Comparison of ENCODE assay signal across 21 cellular contexts in genomic region chr1:204188959-204189639, GRCh38. TPM values are rescaled to one million over a fixed set of nuclear protein-coding genes. Genes with fewer than 3 reads are reported as not detected.
DNase-seq lines count a peak whose midpoint lies in the region; ATAC-seq, FAIRE-seq and TF ChIP-seq lines count a peak whose summit lies in the region.
"Had no signal": no experiment of that assay in that cellular context is flagged by ENCODE, and none has a peak within 500 bp of the region (broad histone marks: within the 10 kb centered on the region; RNA-seq: fewer than 3 reads in every experiment).

No MANE protein-coding gene starts in this region.

- WGBS in pancreas, 2 donors, result 67 to 84% methylated on average over 11 of the region's 11 CpGs

- no peak for DNase-seq in CD4-positive, alpha-beta T cell
- DNase-seq in GM10266 (ENCODE audit: extremely low spot score) (peak; percentile 51), nephron progenitor cell (no peak), left lobe of liver (ENCODE audit: low spot score) (no peak), pancreas (no peak), GDM1 (lab: John Stamatoyannopoulos, UW) (no peak)
- peak; percentile 37 for DNase-seq in activated naive CD8-positive, alpha-beta T cell treated with anti-CD3 and anti-CD28 coated beads for 36 hours
- DNase-seq in effector CD4-positive, alpha-beta T cell, result no peak
- DNase-seq: activated effector memory CD4-positive, alpha-beta T cell treated with Interleukin-2 at 50 U/mL for 16 hours; AML-193; small intestine had no signal

- no peak overlapping the region for H3K4me3 ChIP-seq in pancreas

- H3K27ac Mint-ChIP-seq in CD4-positive, alpha-beta T cell, result no peak overlapping the region
- H3K27ac Mint-ChIP-seq in activated naive CD8-positive, alpha-beta T cell treated with anti-CD3 and anti-CD28 coated beads for 36 hours, result no peak overlapping the region
- no peak overlapping the region for H3K27ac Mint-ChIP-seq in nephron progenitor cell
- H3K27ac Mint-ChIP-seq: type B pancreatic cell had no signal

- CTCF ChIA-PET in CD4-positive, alpha-beta T cell (lab: Charles Lee), result interaction anchor here (1.3 kb wide), 1 partner anchor 26 kb away, joined by 6 read pairs; no protein-coding TSS in a partner anchor

- no peaks in the 10 kb centered on the region for H3K9me3 Mint-ChIP-seq in CD4-positive, alpha-beta T cell
- no peaks in the 10 kb centered on the region for H3K9me3 Mint-ChIP-seq in activated naive CD8-positive, alpha-beta T cell treated with anti-CD3 and anti-CD28 coated beads for 36 hours
- no peaks in the 10 kb centered on the region for H3K9me3 Mint-ChIP-seq in nephron progenitor cell
- H3K9me3 Mint-ChIP-seq: type B pancreatic cell had no signal

- POLR2A ChIA-PET in CD4-positive, alpha-beta T cell (lab: Charles Lee), result no interaction called here

- H3K36me3 Mint-ChIP-seq in CD4-positive, alpha-beta T cell (ENCODE audit: low read depth), result no peaks in the 10 kb centered on the region
- no peaks in the 10 kb centered on the region for H3K36me3 Mint-ChIP-seq in activated naive CD8-positive, alpha-beta T cell treated with anti-CD3 and anti-CD28 coated beads for 36 hours
- H3K36me3 Mint-ChIP-seq in nephron progenitor cell (ENCODE audit: low read depth), result no peaks in the 10 kb centered on the region
- H3K36me3 Mint-ChIP-seq: type B pancreatic cell had no signal

- no peak for FAIRE-seq in pancreas (lab: Jason Lieb, UNC)
- FAIRE-seq: endometrium, GM19239, small intestine had no signal

- H3K9me3 ChIP-seq in CD4-positive, alpha-beta T cell (ENCODE audit: control insufficient read depth, low read length), result no peaks in the 10 kb centered on the region
- H3K9me3 ChIP-seq in pancreas, result no peaks in the 10 kb centered on the region

- no peaks in the 10 kb centered on the region for H3K4me1 ChIP-seq in pancreas

- peaks cover 11% of the 10 kb centered on the region for H3K4me1 Mint-ChIP-seq in CD4-positive, alpha-beta T cell (ENCODE audit: low read depth)
- peaks cover 16% of the 10 kb centered on the region for H3K4me1 Mint-ChIP-seq in activated naive CD8-positive, alpha-beta T cell treated with anti-CD3 and anti-CD28 coated beads for 36 hours
- peaks cover 39% of the 10 kb centered on the region for H3K4me1 Mint-ChIP-seq in nephron progenitor cell

- peaks cover 56% of the 10 kb centered on the region for H3K27me3 Mint-ChIP-seq in CD4-positive, alpha-beta T cell
- H3K27me3 Mint-ChIP-seq in activated naive CD8-positive, alpha-beta T cell treated with anti-CD3 and anti-CD28 coated beads for 36 hours, result peaks cover 61% of the 10 kb centered on the region
- peaks cover 91% of the 10 kb centered on the region for H3K27me3 Mint-ChIP-seq in nephron progenitor cell (ENCODE audit: low read depth, poor library complexity)

- H3K27me3 ChIP-seq in CD4-positive, alpha-beta T cell (ENCODE audit: control insufficient read depth, insufficient read depth, low read length), result peaks cover 48% of the 10 kb centered on the region
- peaks cover 0 to 3% (median 0%) of the 10 kb centered on the region in 4 donors for H3K27me3 ChIP-seq in pancreas

- H3K27ac ChIP-seq in CD4-positive, alpha-beta T cell (ENCODE audit: low read depth, low read length), result no peak overlapping the region
- H3K27ac ChIP-seq in pancreas, result no peak overlapping the region

- TF ChIP-seq CTCF in CD4-positive, alpha-beta T cell (IDR thresholded peaks at IDR 0.05), result no peak
- TF ChIP-seq CTCF in GM10266 (IDR thresholded peaks at IDR 0.05; ENCODE audit: control insufficient read depth, insufficient read depth, low read depth, missing control alignments) (no peak), nephron progenitor cell (IDR thresholded peaks at IDR 0.05) (no peak), pancreas (IDR thresholded peaks at IDR 0.05) (no peak)

- intact Hi-C loops in CD4-positive, alpha-beta T cell (cut with DNase I, micrococcal nuclease), result no loop called here
- intact Hi-C loops in pancreas (cut with DNase I), result no loop called here

- no peaks in the 10 kb centered on the region for H3K36me3 ChIP-seq in pancreas

- peak; percentile 37 for ATAC-seq in CD4-positive, alpha-beta T cell (ENCODE audit: poor library complexity)
- ATAC-seq in left lobe of liver (no peak), pancreas (no peak)
- ATAC-seq: HCT116 had no signal

- H3K4me3 Mint-ChIP-seq in CD4-positive, alpha-beta T cell, result no peak overlapping the region
- H3K4me3 Mint-ChIP-seq in activated naive CD8-positive, alpha-beta T cell treated with anti-CD3 and anti-CD28 coated beads for 36 hours, result peak overlapping the region; percentile 6
- H3K4me3 Mint-ChIP-seq in nephron progenitor cell, result peak overlapping the region; percentile 28

RNA-seq across cellular contexts. Expression of gene KISS1, which starts 7.2 kb away (rescaled TPM):
- total RNA-seq in CD4-positive, alpha-beta T cell, result not detected
- not detected for total RNA-seq in activated naive CD8-positive, alpha-beta T cell treated with anti-CD3 and anti-CD28 coated beads for 36 hours
- 0.63 TPM for total RNA-seq in left lobe of liver
- total RNA-seq in pancreas, result 1 to 10 TPM in 1 of 6 donors, under 1 TPM in 1, not detected in 4; 0.69 to 2.8 TPM
- 1 to 10 TPM; 5.1 to 5.2 TPM for polyA plus RNA-seq in pancreas
- total RNA-seq: activated CD8-positive, alpha-beta memory T cell treated with anti-CD3 and anti-CD28 coated beads for 36 hours; LHCN-M2; mucosa of gallbladder had no signal

RNA-seq across cellular contexts. Expression of gene REN, which starts 23.0 kb away (rescaled TPM):
- total RNA-seq in CD4-positive, alpha-beta T cell, result not detected
- not detected for total RNA-seq in activated naive CD8-positive, alpha-beta T cell treated with anti-CD3 and anti-CD28 coated beads for 36 hours
- total RNA-seq in left lobe of liver, result 0.20 TPM
- total RNA-seq in pancreas, result not detected
- polyA plus RNA-seq in pancreas, result under 1 TPM in 1 of 2 donors, not detected in 1; 0.28 TPM
- total RNA-seq: activated CD8-positive, alpha-beta memory T cell treated with anti-CD3 and anti-CD28 coated beads for 36 hours; chondrocyte; LHCN-M2; mucosa of gallbladder had no signal

RNA-seq across cellular contexts. Expression of gene GOLT1A, which starts 24.7 kb away (rescaled TPM):
- total RNA-seq in CD4-positive, alpha-beta T cell, result under 1 TPM in 1 of 2 experiments, not detected in 1; 0.30 TPM
- under 1 TPM in 1 of 2 experiments, not detected in 1; 0.33 TPM for total RNA-seq in activated naive CD8-positive, alpha-beta T cell treated with anti-CD3 and anti-CD28 coated beads for 36 hours
- total RNA-seq in left lobe of liver (63.9 TPM), pancreas (1 to 10 TPM; 6.0 to 9.1 (median 7.4) TPM)
- 10 to 100 TPM; 18.7 to 38.8 TPM for polyA plus RNA-seq in pancreas
- total RNA-seq: activated CD8-positive, alpha-beta memory T cell treated with anti-CD3 and anti-CD28 coated beads for 36 hours; chondrocyte; fibroblast of villous mesenchyme; LHCN-M2; RPMI7951 had no signal

RNA-seq across cellular contexts. Expression of gene ETNK2, which starts 37.3 kb away (rescaled TPM):
- total RNA-seq in CD4-positive, alpha-beta T cell, result 10 to 100 TPM; 11.7 to 12.9 TPM
- 1 to 10 TPM; 1.5 to 1.7 TPM for total RNA-seq in activated naive CD8-positive, alpha-beta T cell treated with anti-CD3 and anti-CD28 coated beads for 36 hours
- 213 TPM for total RNA-seq in left lobe of liver
- total RNA-seq in pancreas, result 1 to 10 TPM; 3.8 to 9.5 (median 6.9) TPM
- 10 to 100 TPM in 1 of 2 donors, 1 to 10 TPM in 1; 5.4 to 15.5 TPM for polyA plus RNA-seq in pancreas

Comparison
In these comparisons a context has a peak if more than half of its experiments do, and no peak if none do; other contexts are left out.
1. DNase-seq: peak in GM10266 (single experiment) and activated naive CD8-positive, alpha-beta T cell treated with anti-CD3 and anti-CD28 coated beads for 36 hours (single experiment); none in CD4-positive, alpha-beta T cell (0 of 10), nephron progenitor cell (single experiment), left lobe of liver (single experiment), effector CD4-positive, alpha-beta T cell (single experiment), pancreas (0 of 6) and GDM1 (single experiment).
2. RNA of gene GOLT1A, which starts 24.7 kb away (total RNA-seq): 63.9 TPM in left lobe of liver (single experiment) and 6.0 to 9.1 TPM in pancreas; 0.33 TPM in activated naive CD8-positive, alpha-beta T cell treated with anti-CD3 and anti-CD28 coated beads for 36 hours and 0.30 TPM in CD4-positive, alpha-beta T cell; every median in the first group is over 4 times any median in the second.